Comparison of ENCODE assay signal across 8 cellular contexts in the genomic region with DNA sequence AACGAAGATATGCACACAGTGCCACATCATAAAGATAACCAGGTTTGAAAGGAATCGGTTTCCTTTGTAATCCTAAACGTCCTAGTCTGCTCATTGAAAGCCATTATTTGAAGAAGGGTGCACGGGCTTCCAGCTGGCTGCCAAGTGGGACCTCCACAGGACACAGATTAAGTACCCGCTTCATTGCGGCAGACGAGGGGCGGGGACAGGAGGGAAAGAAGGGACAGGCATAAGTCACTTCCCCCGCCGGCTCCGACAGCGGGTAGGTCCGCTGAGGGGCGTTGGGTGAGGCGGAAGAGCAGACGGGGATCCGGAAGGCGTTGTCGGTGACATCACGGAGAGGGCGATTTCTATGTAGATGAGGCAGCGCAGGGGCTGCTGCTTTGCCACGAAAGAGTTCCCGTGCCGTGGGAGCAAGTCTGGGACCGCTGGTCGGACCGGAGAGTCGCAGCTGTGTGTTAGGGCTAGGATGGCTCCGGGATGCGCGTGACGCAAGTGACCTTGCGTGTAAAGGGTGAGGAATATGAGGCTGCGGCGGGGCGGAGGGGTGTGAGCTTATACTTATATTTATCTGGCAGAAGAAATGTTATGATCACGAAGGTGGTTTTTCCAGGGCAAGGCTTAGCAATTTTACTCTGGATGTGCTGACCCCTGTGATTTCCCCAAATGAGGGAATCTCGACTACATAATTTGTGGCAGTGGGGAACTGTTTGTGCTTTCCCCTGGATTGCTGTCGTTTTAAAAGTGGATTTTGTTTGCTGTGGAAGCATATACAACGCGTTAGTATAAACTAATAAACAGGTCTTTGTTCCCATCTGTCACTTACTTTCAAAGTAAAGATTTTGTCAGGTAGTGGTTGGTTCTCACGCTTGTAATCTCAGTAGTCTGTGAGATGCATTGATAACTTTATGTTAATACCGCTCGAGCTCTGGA.
DNase-seq lines count a peak whose midpoint lies in the region; ATAC-seq and TF ChIP-seq lines count a peak whose summit lies in the region.
"Not testable (repeated sequence)": the region's sequence is repeated elsewhere in the genome, so short reads cannot be mapped to it uniquely, and the experiment has no call there.

No MANE protein-coding gene starts in this region.

- H3K4me1 ChIP-seq in BE2C, right lobe of liver: not testable (repeated sequence)

- H3K36me3 ChIP-seq in BE2C, right lobe of liver: not testable (repeated sequence)

- H3K9me3 ChIP-seq in BE2C, right lobe of liver: not testable (repeated sequence)

- not testable (repeated sequence) for TF ChIP-seq CTCF in BE2C (IDR thresholded peaks at IDR 0.05; ENCODE audit: low read depth, low read length); right lobe of liver (IDR thresholded peaks at IDR 0.05)

- intact Hi-C loops in right lobe of liver (cut with DNase I), result not testable (repeated sequence)

- ATAC-seq in HG03342 (IDR thresholded peaks at IDR 0.05; ENCODE audit: unreplicated experiment) (peak; percentile 94), right lobe of liver (peak; percentile 92 to 96 (median 94))

- peak overlapping the region; percentile 4 to 57 (median 45) for H3K27ac ChIP-seq in right lobe of liver

- under 1% methylated on average over 34 of the region's 45 CpGs for WGBS in right lobe of liver (ENCODE audit: insufficient coverage, low coverage, low lambda C conversion rate, missing lambda C conversion rate)

- DNase-seq in BE2C (peak; percentile 86), GM19240 (ENCODE audit: insufficient read length, low spot score) (peak; percentile 23), NOMO-1 treated with DMSO at 0.1 percent for 48 hours (lab: John Stamatoyannopoulos, UW; ENCODE audit: unreplicated experiment) (peak; percentile 81), right lobe of liver (peak; percentile 74 to 87 (median 83))
- DNase-seq in activated CD8-positive, alpha-beta memory T cell treated with anti-CD3 and anti-CD28 coated beads for 24 hours, result peak; percentile 90
- DNase-seq in effector CD4-positive, alpha-beta T cell, result peak; percentile 79
- DNase-seq in stimulated activated CD4-positive, alpha-beta T cell treated with anti-CD3 and anti-CD28 coated beads, Interleukin-1b, Interleukin-23, amount 100 ng/mL, for 24 hours (ENCODE audit: low read depth in 4 of 4, low spot score in 1 of 4), result peak; percentile 57 to 83 (median 71)

- TF ChIP-seq POLR2A in right lobe of liver (IDR thresholded peaks at IDR 0.05), result peak; percentile 71

- peak overlapping the region; percentile 79 for H3K4me3 ChIP-seq in BE2C (ENCODE audit: low read depth, low read length)
- H3K4me3 ChIP-seq in right lobe of liver, result peak overlapping the region; percentile 19 to 62 (median 53)

- not testable (repeated sequence) for H3K27me3 ChIP-seq in BE2C, right lobe of liver

Comparison
In these comparisons a context has a peak if more than half of its experiments do, and no peak if none do; other contexts are left out.
1. Peak in every context shown above with its lines: DNase-seq, ATAC-seq, H3K4me3 ChIP-seq and H3K27ac ChIP-seq.
2. DNase-seq: peak in every context shown above with its lines; median percentile 90 in activated CD8-positive, alpha-beta memory T cell treated with anti-CD3 and anti-CD28 coated beads for 24 hours; 86 in BE2C; 83 in right lobe of liver; 81 in NOMO-1 treated with DMSO at 0.1 percent for 48 hours; 79 in effector CD4-positive, alpha-beta T cell; 71 in stimulated activated CD4-positive, alpha-beta T cell treated with anti-CD3 and anti-CD28 coated beads, Interleukin-1b, Interleukin-23, amount 100 ng/mL, for 24 hours; 23 in GM19240.